Comparison of ENCODE assay signal across 1 cellular context in genomic region chr11:3879967-3880542, GRCh38.
A peak's percentile ranks its signal among the peaks of the same experiment; 100 is the strongest.
TF ChIP-seq lines count a peak whose summit lies in the region.

No MANE protein-coding gene starts in this region.

TF ChIP-seq in GM12878, 131 proteins besides CTCF, POLR2A, EP300 and RAD21 (continued from another document):
- TF ChIP-seq ZBTB40 (IDR thresholded peaks at IDR 0.05; ENCODE audit: borderline replicate concordance) (0 out of 2 replicates have a peak, but pooled peaks have one; percentile 26), WRNIP1 (IDR thresholded peaks at IDR 0.05; ENCODE audit: borderline replicate concordance, low read depth, low read length) (0 out of 2 replicates have a peak, but pooled peaks have one; percentile 65), BHLHE40 (IDR thresholded peaks at IDR 0.05; ENCODE audit: borderline replicate concordance in 1 of 2, low read depth in 2 of 2, low read length in 1 of 2) (no peak), JUND (IDR thresholded peaks at IDR 0.05; ENCODE audit: low read depth, low read length) (no peak), FOS (IDR thresholded peaks at IDR 0.05; ENCODE audit: borderline replicate concordance, extremely low read depth, insufficient read length) (no peak), STAT3 (IDR thresholded peaks at IDR 0.05; ENCODE audit: low read depth, low read length) (no peak), NR2F1 (conservative IDR thresholded peaks at IDR 0.05) (peak; percentile 96), SMARCA5 (IDR thresholded peaks at IDR 0.05) (peak; percentile 16; the same call in 1 of the 2 replicates), ZNF687 (IDR thresholded peaks at IDR 0.05) (peak; percentile 47; the same call in 1 of the 2 replicates), GATAD2B (conservative IDR thresholded peaks at IDR 0.05; ENCODE audit: low read depth) (0 out of 2 replicates have a peak, but pooled peaks have one; percentile 17)
TF ChIP-seq in GM12878: peak in this region for 7.
